In the genomic region with DNA sequence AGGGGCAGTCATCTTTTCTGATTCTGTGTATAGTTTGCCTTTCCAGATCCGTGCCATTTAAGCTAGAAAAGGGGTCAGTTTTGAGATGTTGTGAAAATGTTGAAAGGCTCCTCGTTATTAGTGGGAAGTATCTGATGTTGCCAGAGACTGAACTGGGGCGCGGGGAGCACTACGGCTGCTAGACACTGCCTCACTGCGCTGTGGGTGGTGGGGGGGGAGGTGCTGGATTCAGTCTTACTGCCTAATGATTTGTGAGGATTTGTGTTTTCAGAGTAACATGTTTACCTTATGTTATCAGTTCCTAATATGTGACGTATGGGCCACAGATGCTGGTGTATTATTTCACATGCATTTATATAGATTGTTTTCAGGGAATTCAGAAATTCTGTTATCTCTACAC, we compare ENCODE assay signal across 8 cellular contexts. TPM values are rescaled to one million over a fixed set of nuclear protein-coding genes. Genes with fewer than 3 reads are reported as not detected.
DNase-seq lines count a peak whose midpoint lies in the region; ATAC-seq, FAIRE-seq and TF ChIP-seq lines count a peak whose summit lies in the region.
"Not testable (repeated sequence)": the region's sequence is repeated elsewhere in the genome, so short reads cannot be mapped to it uniquely, and the experiment has no call there.

No MANE protein-coding gene starts in this region.

- POLR2A ChIA-PET in CD4-positive, alpha-beta memory T cell (lab: Charles Lee; ENCODE audit: partially characterized antibody); PC-9 (lab: Charles Lee; ENCODE audit: unreplicated experiment); activated CD8-positive, alpha-beta T cell treated with anti-CD3 and anti-CD28 coated beads, Interleukin-2, amount 10 ng/mL, durations not matched to agents 7 days and 5 days (lab: Charles Lee); K562 (lab: Yijun Ruan, JAX): not testable (repeated sequence)

- not testable (repeated sequence) for H3K9me3 Mint-ChIP-seq in CD4-positive, alpha-beta memory T cell; activated CD8-positive, alpha-beta T cell treated with anti-CD3 and anti-CD28 coated beads, Interleukin-2, amount 10 ng/mL, durations not matched to agents 7 days and 5 days (ENCODE audit: insufficient read depth); nephron; stimulated activated memory B cell treated with anti-CD40 and anti-IgM and Interleukin-4, amounts not matched to agents 10 μg/mL and 1 μg/mL and 100 μg/mL, for 72 hours

- ATAC-seq in activated CD8-positive, alpha-beta T cell treated with anti-CD3 and anti-CD28 coated beads, Interleukin-2, amount 10 ng/mL, durations not matched to agents 7 days and 5 days; K562; left ventricle myocardium superior; stimulated activated memory B cell treated with anti-CD40 and anti-IgM and Interleukin-4, amounts not matched to agents 10 μg/mL and 1 μg/mL and 100 μg/mL, for 72 hours: not testable (repeated sequence)

- not testable (repeated sequence) for H3K27me3 ChIP-seq in CD4-positive, alpha-beta memory T cell (ENCODE audit: insufficient read depth, low read length); PC-9 (ENCODE audit: insufficient read depth, low read depth); K562 (ENCODE audit: control insufficient read depth in 2 of 2, insufficient read depth in 2 of 2, low read length in 2 of 2)

- not testable (repeated sequence) for TF ChIP-seq RAD21 in K562 (CRISPR knock-in tag; conservative IDR thresholded peaks at IDR 0.05 in 1 of 2, IDR thresholded peaks at IDR 0.05 in 1 of 2)

- not testable (repeated sequence) for H3F3A ChIP-seq in PC-9 (ENCODE audit: insufficient read depth, low read depth)

- not testable (repeated sequence) for DNase-seq in CD4-positive, alpha-beta memory T cell; PC-9; K562 (ENCODE audit: extremely low read depth in 1 of 4, low spot score in 3 of 4)
- peak; percentile 26 for DNase-seq in activated CD8-positive, alpha-beta T cell treated with anti-CD3 and anti-CD28 coated beads, Interleukin-2, amount 10 ng/mL, durations not matched to agents 7 days and 5 days
- peak; percentile 67 for DNase-seq in activated effector memory CD4-positive, alpha-beta T cell treated with anti-CD3 and anti-CD28 coated beads, Interleukin-2, amount 50 U/mL, for 16 hours
- DNase-seq in left ventricle myocardium superior, result peak; percentile 24

- intact Hi-C loops in CD4-positive, alpha-beta memory T cell (cut with micrococcal nuclease); PC-9 (cut with micrococcal nuclease; ENCODE audit: unreplicated experiment); K562 (cut with micrococcal nuclease); left ventricle myocardium superior (cut with micrococcal nuclease): not testable (repeated sequence)

- not testable (repeated sequence) for H3K27me3 Mint-ChIP-seq in CD4-positive, alpha-beta memory T cell; activated CD8-positive, alpha-beta T cell treated with anti-CD3 and anti-CD28 coated beads, Interleukin-2, amount 10 ng/mL, durations not matched to agents 7 days and 5 days (ENCODE audit: low read depth); nephron (ENCODE audit: low read depth); stimulated activated memory B cell treated with anti-CD40 and anti-IgM and Interleukin-4, amounts not matched to agents 10 μg/mL and 1 μg/mL and 100 μg/mL, for 72 hours

- in situ Hi-C loops in K562 (cut with MboI), result loop anchor here (5.0 kb wide), 1 partner anchor 315 kb away; no protein-coding TSS in a partner anchor

- not testable (repeated sequence) for H4K20me1 ChIP-seq in PC-9 (ENCODE audit: insufficient read depth); K562 (replicated peaks; ENCODE audit: control insufficient read depth, insufficient read depth, low read length)

- H3K9ac ChIP-seq in K562 (ENCODE audit: insufficient read depth in 1 of 2, low read depth in 2 of 2, low read length in 2 of 2), result not testable (repeated sequence)

- H3K4me2 ChIP-seq in PC-9, result peak overlapping the region; percentile 56
- 0 out of 2 replicates have a peak overlapping the region, but pooled peaks have one; percentile 18 for H3K4me2 ChIP-seq in K562 (ENCODE audit: insufficient read depth, low read length)

- H3K79me2 ChIP-seq in PC-9 (ENCODE audit: low read depth) (peaks cover 11% of the 10 kb centered on the region), K562 (ENCODE audit: control insufficient read depth, insufficient read depth, low read length) (peaks cover 19% of the 10 kb centered on the region)

- not testable (repeated sequence) for H3K4me1 Mint-ChIP-seq in CD4-positive, alpha-beta memory T cell; nephron
- H3K4me1 Mint-ChIP-seq in activated CD8-positive, alpha-beta T cell treated with anti-CD3 and anti-CD28 coated beads, Interleukin-2, amount 10 ng/mL, durations not matched to agents 7 days and 5 days (ENCODE audit: low read depth), result peaks cover 20% of the 10 kb centered on the region
- peaks cover 20% of the 10 kb centered on the region for H3K4me1 Mint-ChIP-seq in stimulated activated memory B cell treated with anti-CD40 and anti-IgM and Interleukin-4, amounts not matched to agents 10 μg/mL and 1 μg/mL and 100 μg/mL, for 72 hours

- not testable (repeated sequence) for BruUV-seq in PC-9 (replicated peaks; lab: Mats Ljungman, UMichigan); K562 (replicated peaks; lab: Mats Ljungman, UMichigan)

- not testable (repeated sequence) for H3K9me1 ChIP-seq in K562 (ENCODE audit: control insufficient read depth, insufficient read depth, low read length)

- 4% methylated on average over 4 of the region's 7 CpGs for WGBS in K562 (ENCODE audit: insufficient coverage, low coverage, missing lambda C conversion rate)

- H3K9me3 ChIP-seq in CD4-positive, alpha-beta memory T cell (ENCODE audit: control insufficient read depth in 1 of 2, low read length in 2 of 2); PC-9 (ENCODE audit: insufficient read depth, low read depth); K562 (replicated peaks; ENCODE audit: control insufficient read depth, insufficient read depth, low read depth, low read length): not testable (repeated sequence)

- H3K27ac Mint-ChIP-seq in CD4-positive, alpha-beta memory T cell, result peak overlapping the region in 4 of 7 donors; percentile 23 to 70 (median 55)
- H3K27ac Mint-ChIP-seq in activated CD8-positive, alpha-beta T cell treated with anti-CD3 and anti-CD28 coated beads, Interleukin-2, amount 10 ng/mL, durations not matched to agents 7 days and 5 days; stimulated activated memory B cell treated with anti-CD40 and anti-IgM and Interleukin-4, amounts not matched to agents 10 μg/mL and 1 μg/mL and 100 μg/mL, for 72 hours: not testable (repeated sequence)
- H3K27ac Mint-ChIP-seq in nephron, result peak overlapping the region in 1 of 3 experiments; percentile 20

- not testable (repeated sequence) for FAIRE-seq in K562 (lab: Jason Lieb, UNC)

- not testable (repeated sequence) for H3K4me1 ChIP-seq in CD4-positive, alpha-beta memory T cell (ENCODE audit: insufficient read depth, low read length); PC-9 (replicated peaks; ENCODE audit: insufficient read depth)
- peaks cover 0 to 12% of the 10 kb centered on the region in 2 experiments; a peak in 2 of 5 replicates for H3K4me1 ChIP-seq in K562 (replicated peaks in 1 of 2; ENCODE audit: control insufficient read depth in 2 of 2, insufficient read depth in 2 of 2, low read length in 2 of 2)

- not testable (repeated sequence) for H3K4me3 ChIP-seq in CD4-positive, alpha-beta memory T cell (ENCODE audit: low read length in 2 of 2); PC-9
- H3K4me3 ChIP-seq in K562, result peak overlapping the region; percentile 16; the same call in 1 of the 2 replicates

- TF ChIP-seq EP300 in K562 (IDR thresholded peaks at IDR 0.05; ENCODE audit: low read length), result not testable (repeated sequence)

- not testable (repeated sequence) for TF ChIP-seq CTCF in PC-9 (conservative IDR thresholded peaks at IDR 0.05); K562 (IDR thresholded peaks at IDR 0.05 in 2 of 3, conservative IDR thresholded peaks at IDR 0.05 in 1 of 3; ENCODE audit: insufficient read depth in 2 of 3, low read depth in 1 of 3, low read length in 3 of 3); nephron (IDR thresholded peaks at IDR 0.05; ENCODE audit: unreplicated experiment in 3 of 3)

- not testable (repeated sequence) for H3K36me3 ChIP-seq in CD4-positive, alpha-beta memory T cell (ENCODE audit: insufficient read depth, low read length); PC-9 (ENCODE audit: low read depth)
- peaks cover 16% of the 10 kb centered on the region; the same call in 2 of the 3 replicates for H3K36me3 ChIP-seq in K562 (ENCODE audit: control insufficient read depth, insufficient read depth, low read length)

- TF ChIP-seq POLR2A in K562 (conservative IDR thresholded peaks at IDR 0.05), result not testable (repeated sequence)

- not testable (repeated sequence) for H2AFZ ChIP-seq in PC-9; K562 (ENCODE audit: low read depth, low read length)

- H3K4me3 Mint-ChIP-seq in CD4-positive, alpha-beta memory T cell, result peak overlapping the region in 6 of 8 donors; percentile 20 to 62 (median 61)
- H3K4me3 Mint-ChIP-seq in activated CD8-positive, alpha-beta T cell treated with anti-CD3 and anti-CD28 coated beads, Interleukin-2, amount 10 ng/mL, durations not matched to agents 7 days and 5 days, result peak overlapping the region; percentile 28
- H3K4me3 Mint-ChIP-seq in nephron, result peak overlapping the region; percentile 58 to 79 (median 69)
- H3K4me3 Mint-ChIP-seq in stimulated activated memory B cell treated with anti-CD40 and anti-IgM and Interleukin-4, amounts not matched to agents 10 μg/mL and 1 μg/mL and 100 μg/mL, for 72 hours, result peak overlapping the region; percentile 36

- not testable (repeated sequence) for H3K9me2 ChIP-seq in PC-9 (ENCODE audit: insufficient read depth)

- CTCF ChIA-PET in CD4-positive, alpha-beta memory T cell (lab: Charles Lee; ENCODE audit: partially characterized antibody); PC-9 (lab: Charles Lee); activated CD8-positive, alpha-beta T cell treated with anti-CD3 and anti-CD28 coated beads, Interleukin-2, amount 10 ng/mL, durations not matched to agents 7 days and 5 days (lab: Charles Lee); K562 (lab: Yijun Ruan, JAX; ENCODE audit: low intra/inter-chr PET ratio): not testable (repeated sequence)

- H3K36me3 Mint-ChIP-seq in CD4-positive, alpha-beta memory T cell; activated CD8-positive, alpha-beta T cell treated with anti-CD3 and anti-CD28 coated beads, Interleukin-2, amount 10 ng/mL, durations not matched to agents 7 days and 5 days (ENCODE audit: low read depth); nephron (ENCODE audit: low read depth); stimulated activated memory B cell treated with anti-CD40 and anti-IgM and Interleukin-4, amounts not matched to agents 10 μg/mL and 1 μg/mL and 100 μg/mL, for 72 hours: not testable (repeated sequence)

- not testable (repeated sequence) for H3K27ac ChIP-seq in CD4-positive, alpha-beta memory T cell (ENCODE audit: low read depth, low read length); PC-9; K562 (ENCODE audit: extremely low read depth, low read depth, low read length)

RNA-seq across cellular contexts. Expression of a gene that starts 53.3 kb away (rescaled TPM):
- not detected for total RNA-seq in CD4-positive, alpha-beta memory T cell
- not detected for polyA plus RNA-seq in CD4-positive, alpha-beta memory T cell
- 0.48 TPM in 1 of 2 replicates, not detected in the other for total RNA-seq in PC-9 (2021)
- not detected for total RNA-seq in activated CD8-positive, alpha-beta T cell treated with anti-CD3 and anti-CD28 coated beads, Interleukin-2, amount 10 ng/mL, durations not matched to agents 7 days and 5 days
- total RNA-seq in K562 (2011; cell fraction: chromatin; rRNA removed; ENCODE audit: low replicate concordance), result 0.42 and 0.58 TPM in 2 replicates
- total RNA-seq in K562 (2011; cell fraction: nucleolus; rRNA removed), result 1.3 TPM in 2 replicates
- 0.29 and 1.8 TPM in 2 replicates for total RNA-seq in K562 (2011; cell fraction: nucleoplasm; rRNA removed)
- total RNA-seq in K562 (2014; rRNA removed), result not detected in 2 replicates
- 0.25 and 0.48 TPM in 2 replicates for total RNA-seq in K562 (2014; rRNA removed; fragmentation: Illumina TruSeq; extraction: Trizol)
- total RNA-seq in K562 (2015; rRNA removed; fragmentation: Illumina TruSeq; extraction: Trizol), result 0.18 TPM in 1 of 2 replicates, not detected in the other
- 0.33 and 0.83 TPM in 2 replicates for total RNA-seq in K562 (2021)
- 0.50 TPM in 1 of 2 replicates, not detected in the other for polyA plus RNA-seq in K562 (2011; rRNA removed)
- polyA plus RNA-seq in K562 (2011; cell fraction: cytosol; rRNA removed), result 0.04 and 0.27 TPM in 2 replicates
- 0.11 and 0.21 TPM in 2 replicates for polyA plus RNA-seq in K562 (2011; cell fraction: nucleus; rRNA removed)
- polyA plus RNA-seq in K562 (2012), result 0.26 and 1.4 TPM in 2 replicates
- polyA plus RNA-seq in K562 (2014; fragmentation: Illumina TruSeq; extraction: Trizol), result 0.48 and 0.54 TPM in 2 replicates
- polyA plus RNA-seq in K562 (2014; fragmentation: Nextera tagmentation; extraction: Ambion mirVana), result under 1 TPM; 0.36 to 0.44 TPM
- 0.32 TPM in 1 of 2 replicates, not detected in the other for polyA plus RNA-seq in K562 (2014; rRNA removed)
- polyA minus RNA-seq in K562 (2011; rRNA and poly(A)+ RNA removed), result 0.36 and 0.74 TPM in 2 replicates
- not detected in 2 replicates for polyA minus RNA-seq in K562 (2011; cell fraction: cytosol; rRNA and poly(A)+ RNA removed)
- not detected in 2 replicates for polyA minus RNA-seq in K562 (2011; cell fraction: nucleus; rRNA and poly(A)+ RNA removed)
- total RNA-seq in left ventricle myocardium superior, result 603 TPM

Comparison
In these comparisons a context has a peak if more than half of its experiments do, and no peak if none do; other contexts are left out.
1. RNA of a gene that starts 53.3 kb away (total RNA-seq): 603 TPM in left ventricle myocardium superior (single experiment); 0.48 TPM in PC-9, 0.18 to 1.8 TPM in K562, not detected in CD4-positive, alpha-beta memory T cell and not detected in activated CD8-positive, alpha-beta T cell treated with anti-CD3 and anti-CD28 coated beads, Interleukin-2, amount 10 ng/mL, durations not matched to agents 7 days and 5 days; every median in the first group is over 100 times any median in the second.
2. Peak in every context shown above with its lines, with median percentiles within 50 percentile points of each other: H3K4me3 Mint-ChIP-seq.